Comparison of ENCODE assay signal across 20 cellular contexts in the genomic region with DNA sequence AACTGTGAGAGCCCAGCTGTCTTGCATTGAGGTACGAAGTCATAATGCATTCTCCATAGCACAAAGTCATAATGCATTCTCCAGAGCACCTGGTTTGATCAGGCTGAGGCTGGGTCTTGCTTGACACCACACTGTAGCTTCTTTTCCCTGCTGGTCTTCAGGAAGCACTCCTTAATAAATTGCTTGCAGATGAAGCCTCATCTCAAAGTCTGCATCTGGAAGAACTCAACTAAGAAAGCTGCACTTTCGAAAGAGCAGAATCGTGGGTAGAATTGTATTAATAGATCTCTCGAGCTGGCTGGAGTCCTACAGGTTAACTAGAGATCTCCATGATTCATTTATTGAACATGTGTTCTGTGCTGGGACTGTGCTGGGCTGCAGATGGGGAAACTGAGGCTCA.
"Had no signal": no experiment of that assay in that cellular context is flagged by ENCODE, and none has a peak within 500 bp of the region (broad histone marks: within the 10 kb centered on the region; RNA-seq: fewer than 3 reads in every experiment).

No MANE protein-coding gene starts in this region.

- DNase-seq: activated CD4-positive, alpha-beta memory T cell treated with anti-CD3 and anti-CD28 coated beads for 36 hours; activated CD4-positive, alpha-beta T cell treated with anti-CD3 and anti-CD28 coated beads for 48 hours; activated effector memory CD4-positive, alpha-beta T cell treated with Interleukin-2 at 50 U/mL for 16 hours; activated naive CD4-positive, alpha-beta T cell treated with anti-CD3 and anti-CD28 coated beads for 36 hours; activated T-cell treated with anti-CD3 and anti-CD28 coated beads, Interleukin-2, amount 50 U/mL, for 72 hours; anterior cingulate cortex; body of pancreas; heart left ventricle; left cardiac atrium; ovary; stimulated activated CD4-positive, alpha-beta T cell treated with anti-CD3 and anti-CD28 coated beads, Interleukin-12 subunit alpha, Interleukin-12 subunit beta, amount 100 ng/mL, for 4 hours; substantia nigra; tibial artery had no signal

- H3K4me3 ChIP-seq: body of pancreas, cardiac muscle cell, gastroesophageal sphincter, heart left ventricle, ovary, prostate gland, tibial artery had no signal

- H3K27me3 ChIP-seq: body of pancreas, cardiac muscle cell, gastroesophageal sphincter, heart left ventricle, ovary, tibial artery had no signal

- H3K27ac ChIP-seq: body of pancreas, cardiac muscle cell, epithelial cell of prostate, heart left ventricle, ovary, prostate gland, tibial artery had no signal

- H3K27ac Mint-ChIP-seq: activated CD4-positive, alpha-beta memory T cell treated with anti-CD3 and anti-CD28 coated beads for 36 hours; activated naive CD4-positive, alpha-beta T cell treated with anti-CD3 and anti-CD28 coated beads for 36 hours; activated T-cell treated with anti-CD3 and anti-CD28 coated beads, Interleukin-2, amount 50 U/mL, for 72 hours; memory B cell; natural killer cell treated with Interleukin-12 subunit alpha and Interleukin-12 subunit beta and Interleukin-15 and Interleukin-18, amount 100 ng/mL, for 72 hours; stimulated activated naive CD8-positive, alpha-beta T cell treated with anti-CD3 and anti-CD28 coated beads, Interleukin-15, Interleukin-2, amounts not matched to agents 100 ng/mL and 50 ng/mL, for 24 hours had no signal

- H3K36me3 Mint-ChIP-seq: activated CD4-positive, alpha-beta memory T cell treated with anti-CD3 and anti-CD28 coated beads for 36 hours; memory B cell; natural killer cell treated with Interleukin-12 subunit alpha and Interleukin-12 subunit beta and Interleukin-15 and Interleukin-18, amount 100 ng/mL, for 72 hours had no signal

- H3K4me1 Mint-ChIP-seq: memory B cell had no signal

- H3K4me1 ChIP-seq: body of pancreas, gastroesophageal sphincter, heart left ventricle, prostate gland, tibial artery had no signal

- H3K9me3 ChIP-seq: body of pancreas, ovary, prostate gland, tibial artery had no signal

- H3K36me3 ChIP-seq: cardiac muscle cell, gastroesophageal sphincter, heart left ventricle, ovary, prostate gland, tibial artery had no signal

- ATAC-seq: activated T-cell treated with anti-CD3 and anti-CD28 coated beads, Interleukin-2, amount 50 U/mL, for 72 hours; body of pancreas; heart left ventricle; natural killer cell treated with Interleukin-12 subunit alpha and Interleukin-12 subunit beta and Interleukin-15 and Interleukin-18, amount 100 ng/mL, for 72 hours had no signal

- H3K4me3 Mint-ChIP-seq: activated CD4-positive, alpha-beta memory T cell treated with anti-CD3 and anti-CD28 coated beads for 36 hours; activated naive CD4-positive, alpha-beta T cell treated with anti-CD3 and anti-CD28 coated beads for 36 hours; activated T-cell treated with anti-CD3 and anti-CD28 coated beads, Interleukin-2, amount 50 U/mL, for 72 hours; memory B cell; natural killer cell treated with Interleukin-12 subunit alpha and Interleukin-12 subunit beta and Interleukin-15 and Interleukin-18, amount 100 ng/mL, for 72 hours; stimulated activated naive CD8-positive, alpha-beta T cell treated with anti-CD3 and anti-CD28 coated beads, Interleukin-15, Interleukin-2, amounts not matched to agents 100 ng/mL and 50 ng/mL, for 24 hours had no signal

- H3K9me3 Mint-ChIP-seq: activated CD4-positive, alpha-beta memory T cell treated with anti-CD3 and anti-CD28 coated beads for 36 hours; stimulated activated naive CD8-positive, alpha-beta T cell treated with anti-CD3 and anti-CD28 coated beads, Interleukin-15, Interleukin-2, amounts not matched to agents 100 ng/mL and 50 ng/mL, for 24 hours had no signal

- H3K27me3 Mint-ChIP-seq: activated CD4-positive, alpha-beta memory T cell treated with anti-CD3 and anti-CD28 coated beads for 36 hours; memory B cell; stimulated activated naive CD8-positive, alpha-beta T cell treated with anti-CD3 and anti-CD28 coated beads, Interleukin-15, Interleukin-2, amounts not matched to agents 100 ng/mL and 50 ng/mL, for 24 hours had no signal
